ENCODE assay signal across 19 cellular contexts in genomic region chr5:138819065-138819464, GRCh38. TPM values are rescaled to one million over a fixed set of nuclear protein-coding genes. Genes with fewer than 3 reads are reported as not detected.
DNase-seq lines count a peak whose midpoint lies in the region; ATAC-seq and TF ChIP-seq lines count a peak whose summit lies in the region.
"Had no signal": no experiment of that assay in that cellular context is flagged by ENCODE, and none has a peak within 500 bp of the region (broad histone marks: within the 10 kb centered on the region; RNA-seq: fewer than 3 reads in every experiment).

No MANE protein-coding gene starts in this region.

- intact Hi-C loops in posterior cingulate gyrus (cut with DNase I) = no loop called here
- intact Hi-C loops in testis (cut with DNase I; ENCODE audit: low total_unique reads) = no loop called here

- no peaks in the 10 kb centered on the region for H3K36me3 ChIP-seq in ectodermal cell (ENCODE audit: control insufficient read depth, insufficient read depth, low read length)
- H3K36me3 ChIP-seq in testis (ENCODE audit: low read depth, missing control alignments) = no peaks in the 10 kb centered on the region
- H3K36me3 ChIP-seq: prostate gland had no signal

- H3K4me3 ChIP-seq in ectodermal cell (ENCODE audit: insufficient read depth, low read depth, low read length) (no peak overlapping the region), testis (no peak overlapping the region)
- H3K4me3 ChIP-seq: prostate gland, SK-N-MC had no signal

- WGBS in ectodermal cell, 2 experiments = 92 to 96% methylated on average over 5 of the region's 5 CpGs
- WGBS in testis, 2 donors = 88 to 100% methylated on average over 2 to 5 of the region's 5 CpGs

- no peak for TF ChIP-seq POLR2A in testis (IDR thresholded peaks at IDR 0.05)

- H3K27me3 ChIP-seq in ectodermal cell (ENCODE audit: control insufficient read depth, insufficient read depth, low read length, poor library complexity, severe bottlenecking) (no peaks in the 10 kb centered on the region), testis (no peaks in the 10 kb centered on the region)

- H3K9me3 ChIP-seq in ectodermal cell (ENCODE audit: control insufficient read depth, low read length) (no peaks in the 10 kb centered on the region), testis (no peaks in the 10 kb centered on the region)
- H3K9me3 ChIP-seq: prostate gland had no signal

- H3K27ac ChIP-seq in ectodermal cell (ENCODE audit: insufficient read depth, low read depth, low read length, poor library complexity, severe bottlenecking) (peak overlapping the region; percentile 8), testis (no peak overlapping the region)
- H3K27ac ChIP-seq: prostate gland, SK-N-MC had no signal

- no peaks in the 10 kb centered on the region for H3K4me1 ChIP-seq in ectodermal cell (ENCODE audit: control insufficient read depth, insufficient read depth, low read length)
- H3K4me1 ChIP-seq in testis = no peaks in the 10 kb centered on the region
- H3K4me1 ChIP-seq: prostate gland had no signal

- ATAC-seq in HG03135 (IDR thresholded peaks at IDR 0.05; ENCODE audit: unreplicated experiment) (no peak), HG02852 (IDR thresholded peaks at IDR 0.05; ENCODE audit: unreplicated experiment) (no peak)
- ATAC-seq: CD8-positive, alpha-beta T cell had no signal

- TF ChIP-seq CTCF in testis (IDR thresholded peaks at IDR 0.05) = no peak

- DNase-seq in D341Med (ENCODE audit: low spot score) (peak; percentile 31), NCI-H2171 treated with DMSO at 0.1 percent for 48 hours (lab: John Stamatoyannopoulos, UW) (peak; percentile 83), posterior cingulate gyrus (peak; percentile 15 to 93 (median 47)), testis (no peak), NCI-H2029 (lab: John Stamatoyannopoulos, UW) (no peak)
- DNase-seq: ACHN; activated gamma-delta T cell; CD8-positive, alpha-beta T cell; HCEC 1CT; Kasumi-1; NCI-H1436; NCI-H446 treated with DMSO at 0.1 percent for 48 hours; stimulated activated naive CD4-positive, alpha-beta T cell had no signal

RNA-seq across cellular contexts. Expression of gene LRRTM2, which starts 56.1 kb away (rescaled TPM):
- polyA plus RNA-seq in ectodermal cell (2013, experiment 1 of 4) = not detected
- polyA plus RNA-seq in ectodermal cell (2013, experiment 2 of 4) = 0.05 TPM
- 0.27 TPM for polyA plus RNA-seq in ectodermal cell (2013, experiment 3 of 4)
- polyA plus RNA-seq in ectodermal cell (2013, experiment 4 of 4) = 0.12 TPM
- total RNA-seq in testis = under 1 TPM; 0.16 to 0.19 TPM
- polyA plus RNA-seq in testis (ENCODE audit: insufficient read depth, low read depth, low replicate concordance) = 0.09 TPM
- total RNA-seq: HT-29, prostate gland had no signal

Comparison
In these comparisons a context has a peak if more than half of its experiments do, and no peak if none do; other contexts are left out.
1. DNase-seq: peak in D341Med (single experiment), NCI-H2171 treated with DMSO at 0.1 percent for 48 hours (single experiment) and posterior cingulate gyrus (10 of 10); none in testis (single experiment) and NCI-H2029 (single experiment).